Comparison of ENCODE assay signal across 20 cellular contexts in genomic region chr12:71223139-71223538, GRCh38.
DNase-seq lines count a peak whose midpoint lies in the region; ATAC-seq and TF ChIP-seq lines count a peak whose summit lies in the region.
"Had no signal": no experiment of that assay in that cellular context is flagged by ENCODE, and none has a peak within 500 bp of the region (broad histone marks: within the 10 kb centered on the region; RNA-seq: fewer than 3 reads in every experiment).

No MANE protein-coding gene starts in this region.

- TF ChIP-seq CTCF in fibroblast of mammary gland (conservative IDR thresholded peaks at IDR 0.05; ENCODE audit: control insufficient read depth, insufficient read depth, low read depth, low read length): no peak
- TF ChIP-seq CTCF in testis (IDR thresholded peaks at IDR 0.05): no peak

- TF ChIP-seq POLR2A in testis (IDR thresholded peaks at IDR 0.05): no peak

- H3K4me3 ChIP-seq in SJCRH30 (no peak overlapping the region), fibroblast of mammary gland (ENCODE audit: control insufficient read depth, low read depth, low read length) (no peak overlapping the region), testis (no peak overlapping the region)
- H3K4me3 ChIP-seq: Peyer's patch, SK-N-MC had no signal

- no peaks in the 10 kb centered on the region for H3K36me3 ChIP-seq in SJCRH30
- H3K36me3 ChIP-seq in testis (ENCODE audit: low read depth, missing control alignments): no peaks in the 10 kb centered on the region
- H3K36me3 ChIP-seq: Peyer's patch had no signal

- no peaks in the 10 kb centered on the region; the same call in 1 of the 2 replicates for H3K9me3 ChIP-seq in SJCRH30 (replicated peaks)
- no peaks in the 10 kb centered on the region for H3K9me3 ChIP-seq in testis
- H3K9me3 ChIP-seq: Peyer's patch had no signal

- H3K27ac ChIP-seq in SJCRH30: peak overlapping the region; percentile 45
- no peak overlapping the region for H3K27ac ChIP-seq in testis
- H3K27ac ChIP-seq: Peyer's patch, SK-N-MC had no signal

- H3K4me1 ChIP-seq in SJCRH30 (peaks cover 14% of the 10 kb centered on the region), testis (no peaks in the 10 kb centered on the region)
- H3K4me1 ChIP-seq: Peyer's patch had no signal

- H3K27me3 ChIP-seq in SJCRH30 (no peaks in the 10 kb centered on the region), testis (no peaks in the 10 kb centered on the region)
- H3K27me3 ChIP-seq: Peyer's patch had no signal

- no peak for ATAC-seq in HG03442 (IDR thresholded peaks at IDR 0.05; ENCODE audit: unreplicated experiment)
- ATAC-seq: HCT116 had no signal

- intact Hi-C loops in testis (cut with DNase I; ENCODE audit: low total_unique reads): no loop called here

- DNase-seq in DMS53 treated with DMSO at 0.1 percent for 48 hours (lab: John Stamatoyannopoulos, UW; ENCODE audit: unreplicated experiment): peak; percentile 17
- peak; percentile 35 to 64 for DNase-seq in SJCRH30
- peak; percentile 18 for DNase-seq in fibroblast of mammary gland (ENCODE audit: low read depth)
- no peak for DNase-seq in activated CD4-positive, CD25-positive, alpha-beta regulatory T cell (lab: John Stamatoyannopoulos, UW)
- DNase-seq in testis: no peak
- DNase-seq in NK-92 (lab: John Stamatoyannopoulos, UW; ENCODE audit: unreplicated experiment): no peak
- DNase-seq: CD8-positive, alpha-beta memory T cell; DMS 273 treated with DMSO at 0.1 percent for 48 hours; Karpas-422; MV-4-11; NCI-H1105; NCI-H2029; NCI-H446; NCI-H524 treated with DMSO at 0.1 percent for 48 hours; NCI-H774; Peyer's patch; SHP77 treated with DMSO at 0.1 percent for 48 hours had no signal

Comparison
In these comparisons a context has a peak if more than half of its experiments do, and no peak if none do; other contexts are left out.
1. DNase-seq: peak in DMS53 treated with DMSO at 0.1 percent for 48 hours (single experiment), SJCRH30 (2 of 2) and fibroblast of mammary gland (single experiment); none in activated CD4-positive, CD25-positive, alpha-beta regulatory T cell (0 of 4), testis (single experiment) and NK-92 (single experiment).